16 cellular contexts compared by ENCODE assay signal in genomic region chr11:121206810-121207209, GRCh38.
DNase-seq lines count a peak whose midpoint lies in the region; ATAC-seq and TF ChIP-seq lines count a peak whose summit lies in the region.
"Had no signal": no experiment of that assay in that cellular context is flagged by ENCODE, and none has a peak within 500 bp of the region (broad histone marks: within the 10 kb centered on the region; RNA-seq: fewer than 3 reads in every experiment).

No MANE protein-coding gene starts in this region.

- no peak for TF ChIP-seq CTCF in hepatocyte (IDR thresholded peaks at IDR 0.05; ENCODE audit: poor library complexity)

- H3K9me3 ChIP-seq in hepatocyte (ENCODE audit: low read depth) (no peaks in the 10 kb centered on the region), subcutaneous abdominal adipose tissue (ENCODE audit: control insufficient read depth in 5 of 5, low read length in 5 of 5) (no peaks in the 10 kb centered on the region)
- H3K9me3 ChIP-seq: BLaER1 treated with 17β-estradiol and CSF1 and Interleukin-3, amounts not matched to agents 10 nM and 100 nM; Peyer's patch had no signal

- H3K4me3 ChIP-seq in hepatocyte = no peak overlapping the region
- no peak overlapping the region for H3K4me3 ChIP-seq in subcutaneous abdominal adipose tissue (ENCODE audit: low read depth in 1 of 5, low read length in 5 of 5)
- H3K4me3 ChIP-seq: BLaER1 treated with 17β-estradiol and CSF1 and Interleukin-3, amounts not matched to agents 10 nM and 100 nM; Peyer's patch had no signal

- H3K4me1 ChIP-seq in hepatocyte (ENCODE audit: insufficient read depth) (no peaks in the 10 kb centered on the region), subcutaneous abdominal adipose tissue (ENCODE audit: control insufficient read depth in 5 of 5, insufficient read depth in 5 of 5, low read length in 5 of 5) (peaks cover 0 to 37% (median 0%) of the 10 kb centered on the region in 5 donors)
- H3K4me1 ChIP-seq: BLaER1 treated with 17β-estradiol and CSF1 and Interleukin-3, amounts not matched to agents 10 nM and 100 nM; Peyer's patch had no signal

- no peaks in the 10 kb centered on the region for H3K79me2 ChIP-seq in hepatocyte

- no peak overlapping the region for H3K9ac ChIP-seq in subcutaneous abdominal adipose tissue (ENCODE audit: low read length in 5 of 5)
- H3K9ac ChIP-seq: BLaER1 treated with 17β-estradiol and CSF1 and Interleukin-3, amounts not matched to agents 10 nM and 100 nM had no signal

- WGBS in hepatocyte (ENCODE audit: low lambda C conversion rate, missing lambda C conversion rate) = 36% methylated on average over 2 of the region's 2 CpGs

- H3K27me3 ChIP-seq in hepatocyte (no peaks in the 10 kb centered on the region), subcutaneous abdominal adipose tissue (ENCODE audit: control insufficient read depth in 5 of 5, insufficient read depth in 4 of 5, low read length in 5 of 5) (no peaks in the 10 kb centered on the region)
- H3K27me3 ChIP-seq: BLaER1 treated with 17β-estradiol and CSF1 and Interleukin-3, amounts not matched to agents 10 nM and 100 nM; Peyer's patch had no signal

- no peak overlapping the region for H2AFZ ChIP-seq in hepatocyte

- no peaks in the 10 kb centered on the region for H3K9me2 ChIP-seq in hepatocyte (replicated peaks; ENCODE audit: insufficient read depth)

- no peaks in the 10 kb centered on the region for H3K36me3 ChIP-seq in hepatocyte (replicated peaks; ENCODE audit: insufficient read depth, low read depth)
- no peaks in the 10 kb centered on the region for H3K36me3 ChIP-seq in subcutaneous abdominal adipose tissue (ENCODE audit: control insufficient read depth in 5 of 5, insufficient read depth in 5 of 5, low read length in 5 of 5)
- H3K36me3 ChIP-seq: BLaER1 treated with 17β-estradiol and CSF1 and Interleukin-3, amounts not matched to agents 10 nM and 100 nM; Peyer's patch had no signal

- H4K20me1 ChIP-seq in hepatocyte (ENCODE audit: insufficient read depth, poor library complexity, severe bottlenecking) = no peaks in the 10 kb centered on the region
- H4K20me1 ChIP-seq: BLaER1 treated with 17β-estradiol and CSF1 and Interleukin-3, amounts not matched to agents 10 nM and 100 nM had no signal

- H3K4me2 ChIP-seq in hepatocyte = peak overlapping the region; percentile 4
- H3K4me2 ChIP-seq: BLaER1 treated with 17β-estradiol and CSF1 and Interleukin-3, amounts not matched to agents 10 nM and 100 nM had no signal

- ATAC-seq in HG03439 (IDR thresholded peaks at IDR 0.05; ENCODE audit: unreplicated experiment) = no peak
- no peak for ATAC-seq in HG03432 (IDR thresholded peaks at IDR 0.05; ENCODE audit: unreplicated experiment)

- no peak overlapping the region for H3K27ac ChIP-seq in hepatocyte
- peak overlapping the region; percentile 38 for H3K27ac ChIP-seq in subcutaneous abdominal adipose tissue (ENCODE audit: low read depth, low read length)
- H3K27ac ChIP-seq: BLaER1 treated with 17β-estradiol and CSF1 and Interleukin-3, amounts not matched to agents 10 nM and 100 nM; Peyer's patch had no signal

- DNase-seq in HT-29 (ENCODE audit: low spot score) (peak; percentile 76), NCI-H526 treated with DMSO at 0.1 percent for 48 hours (lab: John Stamatoyannopoulos, UW) (peak; percentile 82), hepatocyte (ENCODE audit: low spot score) (no peak), COLO668 (lab: John Stamatoyannopoulos, UW; ENCODE audit: unreplicated experiment) (no peak)
- DNase-seq: CD4-positive, alpha-beta memory T cell; Karpas-422; NCI-H146; NCI-H2029; NCI-H226; NCI-H510A treated with DMSO at 0.1 percent for 48 hours; NCI-H82; Peyer's patch had no signal

Comparison
In these comparisons a context has a peak if more than half of its experiments do, and no peak if none do; other contexts are left out.
1. DNase-seq: peak in HT-29 (single experiment) and NCI-H526 treated with DMSO at 0.1 percent for 48 hours (single experiment); none in hepatocyte (single experiment) and COLO668 (single experiment).